10 cellular contexts compared by ENCODE assay signal in the genomic region with DNA sequence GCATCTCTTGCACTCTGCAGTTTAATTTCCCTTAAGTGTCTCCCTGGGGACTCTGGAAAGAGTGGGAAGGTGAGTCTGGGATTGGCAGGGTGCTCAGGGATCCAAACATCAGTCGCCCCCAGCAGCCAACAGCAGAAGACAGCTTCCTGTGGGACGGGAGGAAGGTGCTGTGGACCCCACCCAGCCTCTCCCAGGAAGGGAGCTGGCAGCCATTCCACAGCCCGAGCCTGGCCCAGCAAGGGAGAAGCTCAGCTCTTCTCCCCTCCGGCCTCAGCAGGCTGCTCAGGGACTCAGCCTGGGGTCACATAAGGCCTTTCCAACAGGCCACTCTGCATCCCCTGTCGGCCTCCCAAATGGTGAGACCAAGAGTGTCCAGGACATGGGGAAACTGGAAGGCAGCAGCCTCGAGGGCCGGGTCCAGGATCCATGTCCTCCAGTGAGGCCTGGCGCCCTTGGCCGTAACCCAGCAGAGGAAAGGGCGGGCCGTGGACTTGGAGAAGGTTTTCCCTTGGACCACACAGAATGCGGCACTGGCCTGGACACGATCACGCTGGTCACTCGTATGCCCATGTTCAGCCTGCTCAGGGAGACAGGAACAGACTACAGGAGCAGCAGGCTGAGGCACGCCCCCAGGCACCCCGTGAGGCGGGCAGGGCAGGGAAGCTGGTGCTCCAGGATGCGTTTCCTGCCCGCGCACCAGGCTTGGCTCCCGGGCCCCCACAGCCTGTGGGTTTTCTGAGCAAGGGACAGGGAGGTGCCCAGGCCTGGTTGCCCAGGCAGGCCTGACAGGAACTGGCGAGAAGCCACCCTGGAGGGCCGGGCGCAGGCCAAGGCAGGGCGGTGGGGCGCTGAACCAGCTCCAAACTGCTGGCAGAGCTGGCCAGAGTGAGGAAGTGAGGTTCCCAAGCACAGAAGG. TPM values are rescaled to one million over a fixed set of nuclear protein-coding genes. Genes with fewer than 3 reads are reported as not detected.
DNase-seq lines count a peak whose midpoint lies in the region; ATAC-seq and TF ChIP-seq lines count a peak whose summit lies in the region.
"Had no signal": no experiment of that assay in that cellular context is flagged by ENCODE, and none has a peak within 500 bp of the region (broad histone marks: within the 10 kb centered on the region; RNA-seq: fewer than 3 reads in every experiment).

No MANE protein-coding gene starts in this region.

- H3K4me3 ChIP-seq in OCI-LY1 (ENCODE audit: low read depth, low read length, poor library complexity, severe bottlenecking) (peak overlapping the region; percentile 89), fibroblast of lung (replicated peaks in 1 of 4; ENCODE audit: control extremely low read depth in 1 of 4, insufficient read depth in 1 of 4, low read depth in 3 of 4, low read length in 4 of 4) (no peak overlapping the region), psoas muscle (no peak overlapping the region)

- no peaks in the 10 kb centered on the region for H3K9me2 ChIP-seq in OCI-LY1 (ENCODE audit: low read depth, low read length)

- H3K4me2 ChIP-seq in OCI-LY1 (ENCODE audit: low read length) (peak overlapping the region; percentile 76), fibroblast of lung (ENCODE audit: extremely low read depth, insufficient read depth, low read length) (no peak overlapping the region)

- H3K27ac ChIP-seq in OCI-LY1 (ENCODE audit: low read depth, low read length, poor library complexity, severe bottlenecking) = peak overlapping the region; percentile 37
- H3K27ac ChIP-seq in fibroblast of lung (ENCODE audit: insufficient read depth, low read length) = peak overlapping the region; percentile 22
- peak overlapping the region; percentile 54 for H3K27ac ChIP-seq in psoas muscle

- DNase-seq in COR-L47 (lab: John Stamatoyannopoulos, UW) (peak; percentile 70), fibroblast of lung (ENCODE audit: low read depth in 2 of 2) (no peak), psoas muscle (peak; percentile 58 to 71), UCSD-AML1 (lab: John Stamatoyannopoulos, UW; ENCODE audit: unreplicated experiment) (no peak), NCI-H187 treated with DMSO at 0.1 percent for 48 hours (lab: John Stamatoyannopoulos, UW) (no peak)
- DNase-seq: activated CD4-positive, alpha-beta T cell treated with anti-CD3 and anti-CD28 coated beads for 36 hours; NCI-H1436 treated with DMSO at 0.1 percent for 48 hours had no signal

- no peaks in the 10 kb centered on the region for H3F3A ChIP-seq in OCI-LY1 (ENCODE audit: insufficient read depth, low read length)

- 16 to 37% (median 21%) methylated on average over 25 to 27 of the region's 27 CpGs for WGBS in psoas muscle, 3 donors

- H4K20me1 ChIP-seq in OCI-LY1 (ENCODE audit: insufficient read depth, low read length) (no peaks in the 10 kb centered on the region), fibroblast of lung (ENCODE audit: control insufficient read depth, extremely low read depth, insufficient read depth, low read length) (no peaks in the 10 kb centered on the region)

- H2AFZ ChIP-seq in OCI-LY1 (ENCODE audit: low read length) (no peak overlapping the region), fibroblast of lung (ENCODE audit: low read length) (no peak overlapping the region)

- intact Hi-C loops in psoas muscle (cut with DNase I) = no loop called here

- peak in 3 of 4 donors; percentile 4 to 11 (median 11) for ATAC-seq in psoas muscle
- no peak for ATAC-seq in GM19023 (IDR thresholded peaks at IDR 0.05; ENCODE audit: unreplicated experiment)
- no peak for ATAC-seq in HG03280 (IDR thresholded peaks at IDR 0.05; ENCODE audit: unreplicated experiment)
- ATAC-seq: activated CD4-positive, alpha-beta T cell treated with anti-CD3 and anti-CD28 coated beads for 36 hours had no signal

- H3K79me2 ChIP-seq in OCI-LY1 (ENCODE audit: insufficient read depth, low read length) (peaks cover 18% of the 10 kb centered on the region), fibroblast of lung (ENCODE audit: control insufficient read depth, insufficient read depth, low read length) (peaks cover 26% of the 10 kb centered on the region)

- no peaks in the 10 kb centered on the region for H3K9me3 ChIP-seq in OCI-LY1 (ENCODE audit: low read length)
- no peaks in the 10 kb centered on the region for H3K9me3 ChIP-seq in fibroblast of lung (ENCODE audit: control insufficient read depth, insufficient read depth, low read depth, low read length)
- H3K9me3 ChIP-seq in psoas muscle = no peaks in the 10 kb centered on the region

- TF ChIP-seq CTCF in OCI-LY1 (IDR thresholded peaks at IDR 0.05; ENCODE audit: low read length) (no peak), fibroblast of lung (conservative IDR thresholded peaks at IDR 0.05 in 1 of 2, IDR thresholded peaks at IDR 0.05 in 1 of 2; ENCODE audit: low read depth in 1 of 2, low read length in 2 of 2) (no peak), psoas muscle (IDR thresholded peaks at IDR 0.05) (no peak)

- H3K36me3 ChIP-seq in OCI-LY1 (ENCODE audit: insufficient read depth, low read length) = peaks cover 67% of the 10 kb centered on the region
- H3K36me3 ChIP-seq in fibroblast of lung (ENCODE audit: control insufficient read depth, insufficient read depth, low read length) = peaks cover 17% of the 10 kb centered on the region
- H3K36me3 ChIP-seq in psoas muscle (ENCODE audit: insufficient read depth in 1 of 2, low read depth in 1 of 2) = peaks cover 0 to 16% of the 10 kb centered on the region in 2 donors

- H3K27me3 ChIP-seq in OCI-LY1 (ENCODE audit: insufficient read depth, low read length) (no peaks in the 10 kb centered on the region), fibroblast of lung (ENCODE audit: control insufficient read depth, insufficient read depth, low read length) (no peaks in the 10 kb centered on the region), psoas muscle (ENCODE audit: insufficient read depth in 3 of 3, low read length in 2 of 3) (no peaks in the 10 kb centered on the region)

- H3K9ac ChIP-seq in OCI-LY1 (ENCODE audit: low read length) = peak overlapping the region; percentile 24; the same call in 1 of the 2 replicates
- H3K9ac ChIP-seq in fibroblast of lung (ENCODE audit: insufficient read depth, low read length) = no peak overlapping the region

- H3K4me1 ChIP-seq in OCI-LY1 (ENCODE audit: insufficient read depth, low read length, severe bottlenecking) (peaks cover 46% of the 10 kb centered on the region), fibroblast of lung (ENCODE audit: control insufficient read depth, extremely low read depth, insufficient read depth, low read length) (peaks cover 2% of the 10 kb centered on the region), psoas muscle (peaks cover 34% of the 10 kb centered on the region)

RNA-seq across cellular contexts. Expression of a gene that starts 3.5 kb away (rescaled TPM):
- 2.8 and 9.2 TPM in 2 replicates for total RNA-seq in fibroblast of lung
- polyA plus RNA-seq in fibroblast of lung = 4.9 and 10.7 TPM in 2 replicates
- polyA plus RNA-seq in fibroblast of lung (2012) = 5.3 and 9.3 TPM in 2 replicates
- polyA minus RNA-seq in fibroblast of lung (ENCODE audit: low replicate concordance) = 9.2 and 11.0 TPM in 2 replicates
- 1 to 10 TPM; 1.1 to 2.5 (median 1.4) TPM for total RNA-seq in psoas muscle
- 1 to 10 TPM in 2 of 3 donors, under 1 TPM in 1; 1.00 to 2.5 (median 1.8) TPM for polyA plus RNA-seq in psoas muscle

RNA-seq across cellular contexts. Expression of a gene that starts 3.8 kb away (rescaled TPM):
- 67.0 and 84.9 TPM in 2 replicates for total RNA-seq in fibroblast of lung
- polyA plus RNA-seq in fibroblast of lung = 94.5 and 125 TPM in 2 replicates
- 64.3 and 86.2 TPM in 2 replicates for polyA plus RNA-seq in fibroblast of lung (2012)
- 38.4 and 57.5 TPM in 2 replicates for polyA minus RNA-seq in fibroblast of lung (ENCODE audit: low replicate concordance)
- total RNA-seq in psoas muscle = 10 to 100 TPM; 14.3 to 27.1 (median 20.8) TPM
- 10 to 100 TPM; 14.0 to 21.7 (median 16.9) TPM for polyA plus RNA-seq in psoas muscle

Comparison
In these comparisons a context has a peak if more than half of its experiments do, and no peak if none do; other contexts are left out.
1. DNase-seq: peak in COR-L47 (single experiment) and psoas muscle (2 of 2); none in fibroblast of lung (0 of 2), UCSD-AML1 (single experiment) and NCI-H187 treated with DMSO at 0.1 percent for 48 hours (single experiment).
2. ATAC-seq: peak in psoas muscle (3 of 4); none in GM19023 (single experiment) and HG03280 (single experiment).
3. Peak in every context shown above with its lines, with median percentiles within 50 percentile points of each other: H3K27ac ChIP-seq.